ENCODE assay signal across 11 cellular contexts in the genomic region with DNA sequence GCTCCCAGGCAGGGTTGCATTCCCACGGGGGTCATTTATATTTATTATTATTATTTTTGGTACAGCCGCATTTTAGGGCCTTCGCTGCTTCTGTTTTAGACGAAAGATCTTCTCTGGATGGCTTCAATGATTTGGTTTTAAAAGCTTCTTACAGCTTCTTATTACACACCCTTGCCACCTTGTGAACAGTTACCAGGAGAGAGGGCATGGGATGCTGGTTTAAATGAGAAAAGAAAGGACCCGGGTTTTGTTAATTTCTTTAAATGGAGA. TPM values are rescaled to one million over a fixed set of nuclear protein-coding genes. Genes with fewer than 3 reads are reported as not detected.
DNase-seq lines count a peak whose midpoint lies in the region; TF ChIP-seq lines count a peak whose summit lies in the region.
"Had no signal": no experiment of that assay in that cellular context is flagged by ENCODE, and none has a peak within 500 bp of the region (broad histone marks: within the 10 kb centered on the region; RNA-seq: fewer than 3 reads in every experiment).

No MANE protein-coding gene starts in this region.

- BruUV-seq in MCF 10A (replicated peaks; lab: Mats Ljungman, UMichigan) (no TSS peak), mammary epithelial cell (replicated peaks; lab: Mats Ljungman, UMichigan) (no TSS peak)

- H3K9ac ChIP-seq in mammary epithelial cell (ENCODE audit: insufficient read depth, low read length) (no peak overlapping the region), mucosa of rectum (ENCODE audit: low read depth in 1 of 2, low read length in 2 of 2) (peak overlapping the region in 1 of 2 donors; percentile 58)

- intact Hi-C loops in MCF 10A (cut with micrococcal nuclease) (no loop called here), mammary epithelial cell (cut with micrococcal nuclease) (no loop called here), transverse colon (cut with DNase I; ENCODE audit: low total_unique reads) (no loop called here)
- intact Hi-C loops in activated CD4-positive, alpha-beta memory T cell treated with anti-CD3 and anti-CD28 coated beads for 36 hours (cut with micrococcal nuclease): loop anchor here (1.0 kb wide), 1 partner anchor 84 kb away; no protein-coding TSS in a partner anchor

- CTCF ChIA-PET in MCF 10A (lab: Yijun Ruan, JAX): interaction anchor here (0.6 to 2.4 kb wide), 5 partner anchors 36 to 379 kb away, joined by 3 to 15 read pairs (median 4); no protein-coding TSS in a partner anchor
- CTCF ChIA-PET in mammary epithelial cell (lab: Charles Lee; ENCODE audit: low non-redundant PET): no interaction called here
- CTCF ChIA-PET in activated CD4-positive, alpha-beta memory T cell treated with anti-CD3 and anti-CD28 coated beads for 36 hours (lab: Charles Lee): interaction anchor here (1.0 kb wide), 1 partner anchor 379 kb away, joined by 6 read pairs; no protein-coding TSS in a partner anchor

- H3K27ac Mint-ChIP-seq in MCF 10A (ENCODE audit: low read depth, unreplicated experiment): no peak overlapping the region
- H3K27ac Mint-ChIP-seq in activated CD4-positive, alpha-beta memory T cell treated with anti-CD3 and anti-CD28 coated beads for 36 hours: no peak overlapping the region

- no peak overlapping the region for H3K4me2 ChIP-seq in mammary epithelial cell (ENCODE audit: insufficient read depth, low read depth, low read length)

- no peaks in the 10 kb centered on the region for H3K9me3 ChIP-seq in mammary epithelial cell (replicated peaks; ENCODE audit: insufficient read depth, low read length)
- H3K9me3 ChIP-seq in mucosa of rectum (ENCODE audit: control insufficient read depth in 2 of 2, low read length in 2 of 2): no peaks in the 10 kb centered on the region
- no peaks in the 10 kb centered on the region for H3K9me3 ChIP-seq in transverse colon

- H3K36me3 ChIP-seq in mammary epithelial cell (ENCODE audit: insufficient read depth, low read length) (no peaks in the 10 kb centered on the region), mucosa of rectum (ENCODE audit: control insufficient read depth in 2 of 2, insufficient read depth in 2 of 2, low read length in 2 of 2) (no peaks in the 10 kb centered on the region), transverse colon (no peaks in the 10 kb centered on the region)

- TF ChIP-seq CTCF in MCF 10A (IDR thresholded peaks at IDR 0.05; ENCODE audit: unreplicated experiment) (no peak), mammary epithelial cell (conservative IDR thresholded peaks at IDR 0.05 in 1 of 2, IDR thresholded peaks at IDR 0.05 in 1 of 2; ENCODE audit: extremely low read depth in 1 of 2, insufficient read depth in 1 of 2, low read depth in 1 of 2, low read length in 2 of 2) (no peak), astrocyte of the cerebellum (IDR thresholded peaks at IDR 0.05; ENCODE audit: low read depth, low read length, missing control alignments) (no peak), transverse colon (IDR thresholded peaks at IDR 0.05) (no peak)

- DNase-seq in MCF 10A (ENCODE audit: unreplicated experiment): no peak
- no peak for DNase-seq in mammary epithelial cell
- no peak for DNase-seq in astrocyte of the cerebellum (ENCODE audit: low read depth)
- DNase-seq in transverse colon: no peak
- DNase-seq in NCI-H345 (lab: John Stamatoyannopoulos, UW): no peak
- DNase-seq in LoVo (ENCODE audit: low spot score): no peak
- DNase-seq in activated CD4-positive, alpha-beta memory T cell treated with anti-CD3 and anti-CD28 coated beads for 36 hours: no peak
- DNase-seq: T1000 had no signal

- no peak overlapping the region for H2AFZ ChIP-seq in mammary epithelial cell (ENCODE audit: low read depth, low read length)

- in situ Hi-C loops in mammary epithelial cell (cut with MboI; ENCODE audit: low sequenced_read_pairs in 2 of 2): no loop called here
- in situ Hi-C loops in astrocyte of the cerebellum (cut with HindIII; ENCODE audit: low sequenced_read_pairs): no loop called here
- in situ Hi-C loops in transverse colon (cut with MboI; ENCODE audit: low pct_ligation_motif_present in 1 of 4, low pct_unique_long_range_greater_than_20kb in 1 of 4, low sequenced_read_pairs in 3 of 4): no loop called here

- H3K4me3 ChIP-seq in mammary epithelial cell (replicated peaks in 1 of 3; ENCODE audit: insufficient read depth in 1 of 3, low read depth in 2 of 3, low read length in 3 of 3) (no peak overlapping the region), astrocyte of the cerebellum (ENCODE audit: low read depth, low read length) (peak overlapping the region; percentile 72), mucosa of rectum (ENCODE audit: low read length in 2 of 2) (peak overlapping the region; percentile 59 to 68), transverse colon (peak overlapping the region in 3 of 4 donors; percentile 54 to 66 (median 62))

- no peak overlapping the region for H3K27ac ChIP-seq in mammary epithelial cell (ENCODE audit: insufficient read depth, low read depth, low read length)
- H3K27ac ChIP-seq in mucosa of rectum (ENCODE audit: low read depth in 2 of 2, low read length in 2 of 2): no peak overlapping the region
- peak overlapping the region; percentile 75 to 86 (median 78) for H3K27ac ChIP-seq in transverse colon
- H3K27ac ChIP-seq: HL-60 had no signal

- H3K9me3 Mint-ChIP-seq in MCF 10A (ENCODE audit: unreplicated experiment): no peaks in the 10 kb centered on the region
- H3K9me3 Mint-ChIP-seq in activated CD4-positive, alpha-beta memory T cell treated with anti-CD3 and anti-CD28 coated beads for 36 hours: no peaks in the 10 kb centered on the region
- H3K9me3 Mint-ChIP-seq: activated naive CD8-positive, alpha-beta T cell treated with anti-CD3 and anti-CD28 coated beads, Interleukin-2, amount 10 ng/mL, durations not matched to agents 7 days and 5 days had no signal

- H3K79me2 ChIP-seq in mammary epithelial cell (ENCODE audit: insufficient read depth, low read length): no peaks in the 10 kb centered on the region

- WGBS in mammary epithelial cell (ENCODE audit: low coverage, missing lambda C conversion rate): 97% methylated on average over 5 of the region's 5 CpGs
- 64 to 72% methylated on average over 5 of the region's 5 CpGs for WGBS in transverse colon (ENCODE audit: low coverage in 1 of 2), 2 donors

- dilution Hi-C loops in mammary epithelial cell (cut with HindIII; ENCODE audit: low sequenced_read_pairs): no loop called here

- peaks cover 5% of the 10 kb centered on the region for H3K36me3 Mint-ChIP-seq in MCF 10A (ENCODE audit: insufficient read depth, unreplicated experiment)
- no peaks in the 10 kb centered on the region for H3K36me3 Mint-ChIP-seq in activated CD4-positive, alpha-beta memory T cell treated with anti-CD3 and anti-CD28 coated beads for 36 hours
- H3K36me3 Mint-ChIP-seq: activated naive CD8-positive, alpha-beta T cell treated with anti-CD3 and anti-CD28 coated beads, Interleukin-2, amount 10 ng/mL, durations not matched to agents 7 days and 5 days had no signal

- H3K27me3 ChIP-seq in mammary epithelial cell (ENCODE audit: insufficient read depth, low read length) (peaks cover 24% of the 10 kb centered on the region), mucosa of rectum (ENCODE audit: control insufficient read depth in 2 of 2, insufficient read depth in 2 of 2, low read length in 2 of 2) (peaks cover 11 to 26% of the 10 kb centered on the region in 2 donors), transverse colon (peaks cover 26% of the 10 kb centered on the region)

- TF ChIP-seq POLR2A in transverse colon (IDR thresholded peaks at IDR 0.05): no peak

- H3K4me3 Mint-ChIP-seq in MCF 10A (ENCODE audit: unreplicated experiment): peak overlapping the region; percentile 92
- no peak overlapping the region for H3K4me3 Mint-ChIP-seq in activated CD4-positive, alpha-beta memory T cell treated with anti-CD3 and anti-CD28 coated beads for 36 hours

- POLR2A ChIA-PET in MCF 10A (lab: Yijun Ruan, JAX): interaction anchor here (0.8 to 2.5 kb wide), 3 partner anchors 41 to 275 kb away, joined by 3 to 11 read pairs (median 3); no protein-coding TSS in a partner anchor
- POLR2A ChIA-PET in activated CD4-positive, alpha-beta memory T cell treated with anti-CD3 and anti-CD28 coated beads for 36 hours (lab: Charles Lee): no interaction called here

- H3K4me1 ChIP-seq in mammary epithelial cell (ENCODE audit: insufficient read depth, low read length) (peaks cover 30% of the 10 kb centered on the region), mucosa of rectum (ENCODE audit: control insufficient read depth in 2 of 2, insufficient read depth in 2 of 2, low read length in 2 of 2) (peaks cover 8 to 10% of the 10 kb centered on the region in 2 donors), transverse colon (peaks cover 0 to 19% (median 9%) of the 10 kb centered on the region in 4 donors)

- peaks cover 3% of the 10 kb centered on the region for H4K20me1 ChIP-seq in mammary epithelial cell (ENCODE audit: insufficient read depth, low read length)

- peaks cover 53% of the 10 kb centered on the region for H3K4me1 Mint-ChIP-seq in MCF 10A (ENCODE audit: insufficient read depth, unreplicated experiment)
- peaks cover 11% of the 10 kb centered on the region for H3K4me1 Mint-ChIP-seq in activated CD4-positive, alpha-beta memory T cell treated with anti-CD3 and anti-CD28 coated beads for 36 hours (ENCODE audit: low read depth)

- no peaks in the 10 kb centered on the region for H3K27me3 Mint-ChIP-seq in MCF 10A (ENCODE audit: insufficient read depth, unreplicated experiment)
- H3K27me3 Mint-ChIP-seq in activated CD4-positive, alpha-beta memory T cell treated with anti-CD3 and anti-CD28 coated beads for 36 hours: peaks cover 40% of the 10 kb centered on the region

- no peak for TF ChIP-seq EP300 in transverse colon (IDR thresholded peaks at IDR 0.05; ENCODE audit: low read depth)

RNA-seq across cellular contexts. Expression of gene SH3RF3, which starts 1.7 kb away (rescaled TPM):
- total RNA-seq in MCF 10A (2022) (21.0 and 21.7 TPM in 2 replicates), mammary epithelial cell (1 to 10 TPM in 1 of 2 donors, under 1 TPM in 1; 0.33 to 2.0 TPM), transverse colon (1 to 10 TPM; 1.9 to 8.8 (median 2.9) TPM)
- 0.20 TPM for polyA plus RNA-seq in mammary epithelial cell
- polyA minus RNA-seq in mammary epithelial cell: not detected
- total RNA-seq in activated CD4-positive, alpha-beta memory T cell treated with anti-CD3 and anti-CD28 coated beads for 36 hours: under 1 TPM; 0.33 to 0.34 TPM

Comparison
In these comparisons a context has a peak if more than half of its experiments do, and no peak if none do; other contexts are left out.
1. H3K27ac ChIP-seq: peak in transverse colon (4 of 4); none in mammary epithelial cell (single experiment) and mucosa of rectum (0 of 2).
2. H3K4me3 ChIP-seq: peak in astrocyte of the cerebellum (single experiment), mucosa of rectum (2 of 2) and transverse colon (3 of 4); none in mammary epithelial cell (0 of 3).